ENCODE assay signal across 13 cellular contexts in the genomic region with DNA sequence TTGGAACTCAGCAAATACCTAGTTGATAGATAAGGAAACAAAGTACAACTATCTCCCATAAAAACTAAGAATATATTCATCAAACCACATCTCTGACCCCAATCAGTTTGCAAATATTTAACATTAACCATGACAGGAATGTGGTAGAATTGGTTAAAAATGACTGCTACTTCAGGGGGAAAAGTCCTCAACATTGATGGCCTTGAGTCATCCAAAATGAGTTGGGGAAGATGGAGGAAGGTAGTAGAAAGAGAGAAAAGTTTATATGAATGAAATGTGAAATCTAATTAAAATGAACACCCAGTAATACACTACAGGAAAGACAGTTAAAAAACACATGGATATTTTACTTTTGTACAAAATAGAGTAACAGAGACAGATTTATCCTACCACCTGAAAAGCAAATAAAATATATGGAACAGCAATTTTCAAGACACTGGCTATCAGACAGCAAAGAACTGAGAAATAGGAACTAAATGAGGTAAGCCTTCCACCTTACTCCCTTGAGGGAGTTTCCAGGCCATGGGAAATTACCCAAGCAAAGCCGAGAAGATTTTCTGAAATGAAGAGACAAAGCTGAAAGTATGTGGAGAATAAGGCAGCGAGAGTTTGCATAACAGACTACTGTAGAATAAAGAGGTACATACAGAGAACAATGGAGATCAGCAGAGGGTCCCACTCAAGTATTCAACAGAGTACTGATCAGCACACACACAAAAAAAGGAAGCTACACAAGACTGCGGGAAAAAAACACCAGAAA. TPM values are rescaled to one million over a fixed set of nuclear protein-coding genes. Genes with fewer than 3 reads are reported as not detected.
DNase-seq lines count a peak whose midpoint lies in the region; ATAC-seq and TF ChIP-seq lines count a peak whose summit lies in the region.
"Had no signal": no experiment of that assay in that cellular context is flagged by ENCODE, and none has a peak within 500 bp of the region (broad histone marks: within the 10 kb centered on the region; RNA-seq: fewer than 3 reads in every experiment).

No MANE protein-coding gene starts in this region.

- H3K4me2 ChIP-seq in OCI-LY3 (ENCODE audit: low read length) = peak overlapping the region; percentile 45

- H2AFZ ChIP-seq in OCI-LY3 (ENCODE audit: low read depth, low read length) = no peak overlapping the region

- peak overlapping the region; percentile 30; the same call in 1 of the 2 replicates for H3K9ac ChIP-seq in OCI-LY3 (ENCODE audit: low read length)

- peak overlapping the region; percentile 5 to 64 for H3K27ac Mint-ChIP-seq in natural killer cell treated with Interleukin-12 subunit alpha and Interleukin-12 subunit beta and Interleukin-15 and Interleukin-18, amount 100 ng/mL, for 72 hours
- peak overlapping the region in 1 of 2 donors; percentile 53 for H3K27ac Mint-ChIP-seq in natural killer cell
- H3K27ac Mint-ChIP-seq in stimulated activated naive CD8-positive, alpha-beta T cell treated with anti-CD3 and anti-CD28 coated beads, Interleukin-15, Interleukin-2, amounts not matched to agents 100 ng/mL and 50 ng/mL, for 24 hours = peak overlapping the region; percentile 70

- H3K9me3 Mint-ChIP-seq in natural killer cell treated with Interleukin-12 subunit alpha and Interleukin-12 subunit beta and Interleukin-15 and Interleukin-18, amount 100 ng/mL, for 72 hours = no peaks in the 10 kb centered on the region
- H3K9me3 Mint-ChIP-seq in natural killer cell = peaks cover 2 to 10% of the 10 kb centered on the region in 2 donors
- peaks cover 13% of the 10 kb centered on the region for H3K9me3 Mint-ChIP-seq in stimulated activated naive CD8-positive, alpha-beta T cell treated with anti-CD3 and anti-CD28 coated beads, Interleukin-15, Interleukin-2, amounts not matched to agents 100 ng/mL and 50 ng/mL, for 24 hours

- H3K36me3 Mint-ChIP-seq in natural killer cell treated with Interleukin-12 subunit alpha and Interleukin-12 subunit beta and Interleukin-15 and Interleukin-18, amount 100 ng/mL, for 72 hours = peaks cover 4% of the 10 kb centered on the region
- peaks cover 8% of the 10 kb centered on the region for H3K36me3 Mint-ChIP-seq in natural killer cell
- H3K36me3 Mint-ChIP-seq in stimulated activated naive CD8-positive, alpha-beta T cell treated with anti-CD3 and anti-CD28 coated beads, Interleukin-15, Interleukin-2, amounts not matched to agents 100 ng/mL and 50 ng/mL, for 24 hours (ENCODE audit: low read depth) = peaks cover 19% of the 10 kb centered on the region

- H3K4me3 Mint-ChIP-seq in natural killer cell treated with Interleukin-12 subunit alpha and Interleukin-12 subunit beta and Interleukin-15 and Interleukin-18, amount 100 ng/mL, for 72 hours = peak overlapping the region; percentile 24
- no peak overlapping the region for H3K4me3 Mint-ChIP-seq in natural killer cell
- H3K4me3 Mint-ChIP-seq in stimulated activated naive CD8-positive, alpha-beta T cell treated with anti-CD3 and anti-CD28 coated beads, Interleukin-15, Interleukin-2, amounts not matched to agents 100 ng/mL and 50 ng/mL, for 24 hours = peak overlapping the region; percentile 14

- peak in 1 of 2 donors; percentile 54 for ATAC-seq in natural killer cell treated with Interleukin-12 subunit alpha and Interleukin-12 subunit beta and Interleukin-15 and Interleukin-18, amount 100 ng/mL, for 72 hours
- ATAC-seq in natural killer cell (no peak), HG02610 (IDR thresholded peaks at IDR 0.05; ENCODE audit: unreplicated experiment) (peak; percentile 93), GM18517 (IDR thresholded peaks at IDR 0.05; ENCODE audit: unreplicated experiment) (no peak)

- TF ChIP-seq CTCF in natural killer cell (IDR thresholded peaks at IDR 0.05) (no peak), OCI-LY3 (IDR thresholded peaks at IDR 0.05; ENCODE audit: low read depth, low read length) (no peak)

- peaks cover 2% of the 10 kb centered on the region for H3K36me3 ChIP-seq in OCI-LY3 (replicated peaks; ENCODE audit: low read depth, low read length)
- H3K36me3 ChIP-seq: neutrophil, thoracic aorta had no signal

- DNase-seq in natural killer cell treated with Interleukin-12 subunit alpha and Interleukin-12 subunit beta and Interleukin-15 and Interleukin-18, amount 100 ng/mL, for 72 hours (ENCODE audit: low spot score) = no peak
- DNase-seq in natural killer cell (no peak), DMS114 treated with DMSO at 0.1 percent for 48 hours (lab: John Stamatoyannopoulos, UW; ENCODE audit: unreplicated experiment) (no peak), NCI-H1105 treated with DMSO at 0.1 percent for 48 hours (lab: John Stamatoyannopoulos, UW) (no peak)

- H3K27ac ChIP-seq in OCI-LY3 (ENCODE audit: low read length) = peak overlapping the region; percentile 46
- H3K27ac ChIP-seq: epithelial cell of prostate, neutrophil, thoracic aorta, VCaP had no signal

- H3K27me3 Mint-ChIP-seq in natural killer cell treated with Interleukin-12 subunit alpha and Interleukin-12 subunit beta and Interleukin-15 and Interleukin-18, amount 100 ng/mL, for 72 hours = no peaks in the 10 kb centered on the region
- H3K27me3 Mint-ChIP-seq in natural killer cell (ENCODE audit: low read depth in 2 of 2) = no peaks in the 10 kb centered on the region
- H3K27me3 Mint-ChIP-seq in stimulated activated naive CD8-positive, alpha-beta T cell treated with anti-CD3 and anti-CD28 coated beads, Interleukin-15, Interleukin-2, amounts not matched to agents 100 ng/mL and 50 ng/mL, for 24 hours = no peaks in the 10 kb centered on the region

- peaks cover 26 to 34% of the 10 kb centered on the region in 2 donors for H3K4me1 Mint-ChIP-seq in natural killer cell treated with Interleukin-12 subunit alpha and Interleukin-12 subunit beta and Interleukin-15 and Interleukin-18, amount 100 ng/mL, for 72 hours (ENCODE audit: low read depth in 2 of 2)
- H3K4me1 Mint-ChIP-seq in natural killer cell = peaks cover 33 to 49% of the 10 kb centered on the region in 2 donors
- peaks cover 50% of the 10 kb centered on the region for H3K4me1 Mint-ChIP-seq in stimulated activated naive CD8-positive, alpha-beta T cell treated with anti-CD3 and anti-CD28 coated beads, Interleukin-15, Interleukin-2, amounts not matched to agents 100 ng/mL and 50 ng/mL, for 24 hours (ENCODE audit: low read depth)

- peaks cover 16% of the 10 kb centered on the region for H3K4me1 ChIP-seq in OCI-LY3 (ENCODE audit: low read length)

- H3K4me3 ChIP-seq in OCI-LY3 (ENCODE audit: low read length) = peak overlapping the region; percentile 14
- H3K4me3 ChIP-seq: thoracic aorta had no signal

- H3K9me3 ChIP-seq in OCI-LY3 (ENCODE audit: insufficient read depth, low read length) = peaks cover 11% of the 10 kb centered on the region
- H3K9me3 ChIP-seq: neutrophil had no signal

- intact Hi-C loops in natural killer cell (cut with micrococcal nuclease) = no loop called here

- no peaks in the 10 kb centered on the region for H3K79me2 ChIP-seq in OCI-LY3 (ENCODE audit: low read length)

- no peaks in the 10 kb centered on the region for H4K20me1 ChIP-seq in OCI-LY3 (ENCODE audit: insufficient read depth, low read length)

- H3K27me3 ChIP-seq in OCI-LY3 (ENCODE audit: low read depth, low read length) = no peaks in the 10 kb centered on the region
- H3K27me3 ChIP-seq: neutrophil had no signal

RNA-seq across cellular contexts. Expression of gene TC2N, which starts 49.6 kb away (rescaled TPM):
- 10 to 100 TPM in 1 of 2 donors, 1 to 10 TPM in 1; 6.9 to 12.0 TPM for total RNA-seq in natural killer cell treated with Interleukin-12 subunit alpha and Interleukin-12 subunit beta and Interleukin-15 and Interleukin-18, amount 100 ng/mL, for 72 hours
- total RNA-seq in natural killer cell = 100 to 1,000 TPM in 2 of 3 donors, 10 to 100 TPM in 1; 83.1 to 157 (median 126) TPM
- total RNA-seq: M059J had no signal

Comparison
In these comparisons a context has a peak if more than half of its experiments do, and no peak if none do; other contexts are left out.
1. RNA of gene TC2N, which starts 49.6 kb away (total RNA-seq): 83.1 to 157 TPM in natural killer cell; 6.9 to 12.0 TPM in natural killer cell treated with Interleukin-12 subunit alpha and Interleukin-12 subunit beta and Interleukin-15 and Interleukin-18, amount 100 ng/mL, for 72 hours; every median in the first group is over 4 times any median in the second.